Comparison of ENCODE assay signal across 1 cellular context in genomic region chr4:153345011-153345981, GRCh38.
TF ChIP-seq lines count a peak whose summit lies in the region.

No MANE protein-coding gene starts in this region.

TF ChIP-seq in GM12878, 131 proteins besides CTCF, POLR2A, EP300 and RAD21:
- TF ChIP-seq, protein P1, sequence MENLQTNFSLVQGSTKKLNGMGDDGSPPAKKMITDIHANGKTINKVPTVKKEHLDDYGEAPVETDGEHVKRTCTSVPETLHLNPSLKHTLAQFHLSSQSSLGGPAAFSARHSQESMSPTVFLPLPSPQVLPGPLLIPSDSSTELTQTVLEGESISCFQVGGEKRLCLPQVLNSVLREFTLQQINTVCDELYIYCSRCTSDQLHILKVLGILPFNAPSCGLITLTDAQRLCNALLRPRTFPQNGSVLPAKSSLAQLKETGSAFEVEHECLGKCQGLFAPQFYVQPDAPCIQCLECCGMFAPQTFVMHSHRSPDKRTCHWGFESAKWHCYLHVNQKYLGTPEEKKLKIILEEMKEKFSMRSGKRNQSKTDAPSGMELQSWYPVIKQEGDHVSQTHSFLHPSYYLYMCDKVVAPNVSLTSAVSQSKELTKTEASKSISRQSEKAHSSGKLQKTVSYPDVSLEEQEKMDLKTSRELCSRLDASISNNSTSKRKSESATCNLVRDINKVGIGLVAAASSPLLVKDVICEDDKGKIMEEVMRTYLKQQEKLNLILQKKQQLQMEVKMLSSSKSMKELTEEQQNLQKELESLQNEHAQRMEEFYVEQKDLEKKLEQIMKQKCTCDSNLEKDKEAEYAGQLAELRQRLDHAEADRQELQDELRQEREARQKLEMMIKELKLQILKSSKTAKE (IDR thresholded peaks at IDR 0.05; ENCODE audit: low read depth, poor library complexity, severe bottlenecking) = peak; percentile 25
- TF ChIP-seq NFIC (IDR thresholded peaks at IDR 0.05; ENCODE audit: low read depth, low read length) (0 out of 2 replicates have a peak, but pooled peaks have one; percentile 18), IRF3 (IDR thresholded peaks at IDR 0.05) (no peak), RUNX3 (IDR thresholded peaks at IDR 0.05; ENCODE audit: low read length) (peak; percentile 52), SIN3A (IDR thresholded peaks at IDR 0.05; ENCODE audit: low read depth, low read length) (peak; percentile 14; the same call in 1 of the 2 replicates), EZH2 (IDR thresholded peaks at IDR 0.05; ENCODE audit: borderline replicate concordance, control insufficient read depth, low read depth, low read length) (no peak), BHLHE40 (IDR thresholded peaks at IDR 0.05; ENCODE audit: borderline replicate concordance in 1 of 2, low read depth in 2 of 2, low read length in 1 of 2) (peak; percentile 8 to 60; a peak in 2 of 4 replicates), EGR1 (IDR thresholded peaks at IDR 0.05; ENCODE audit: borderline replicate concordance in 1 of 2, low read depth in 2 of 2, low read length in 2 of 2) (0 out of 3 replicates have a peak, but pooled peaks of 1 of the 2 experiments have one; percentile 2), RBBP5 (conservative IDR thresholded peaks at IDR 0.05) (no peak), FOXM1 (IDR thresholded peaks at IDR 0.05; ENCODE audit: low read depth, low read length) (0 out of 2 replicates have a peak, but pooled peaks have one; percentile 25), GABPA (IDR thresholded peaks at IDR 0.05; ENCODE audit: low read depth) (0 out of 2 replicates have a peak, but pooled peaks have one; percentile 9), CBX5 (IDR thresholded peaks at IDR 0.05; ENCODE audit: low read depth) (peak; percentile 50; the same call in 1 of the 2 replicates), TAF1 (IDR thresholded peaks at IDR 0.05; ENCODE audit: borderline replicate concordance, low read depth, low read length) (0 out of 2 replicates have a peak, but pooled peaks have one; percentile 17), MXI1 (IDR thresholded peaks at IDR 0.05; ENCODE audit: low read depth, low read length) (0 out of 2 replicates have a peak, but pooled peaks have one; percentile 33), ZSCAN29 (IDR thresholded peaks at IDR 0.05) (0 out of 2 replicates have a peak, but pooled peaks have one; percentile 70)
- TF ChIP-seq, protein P2, sequence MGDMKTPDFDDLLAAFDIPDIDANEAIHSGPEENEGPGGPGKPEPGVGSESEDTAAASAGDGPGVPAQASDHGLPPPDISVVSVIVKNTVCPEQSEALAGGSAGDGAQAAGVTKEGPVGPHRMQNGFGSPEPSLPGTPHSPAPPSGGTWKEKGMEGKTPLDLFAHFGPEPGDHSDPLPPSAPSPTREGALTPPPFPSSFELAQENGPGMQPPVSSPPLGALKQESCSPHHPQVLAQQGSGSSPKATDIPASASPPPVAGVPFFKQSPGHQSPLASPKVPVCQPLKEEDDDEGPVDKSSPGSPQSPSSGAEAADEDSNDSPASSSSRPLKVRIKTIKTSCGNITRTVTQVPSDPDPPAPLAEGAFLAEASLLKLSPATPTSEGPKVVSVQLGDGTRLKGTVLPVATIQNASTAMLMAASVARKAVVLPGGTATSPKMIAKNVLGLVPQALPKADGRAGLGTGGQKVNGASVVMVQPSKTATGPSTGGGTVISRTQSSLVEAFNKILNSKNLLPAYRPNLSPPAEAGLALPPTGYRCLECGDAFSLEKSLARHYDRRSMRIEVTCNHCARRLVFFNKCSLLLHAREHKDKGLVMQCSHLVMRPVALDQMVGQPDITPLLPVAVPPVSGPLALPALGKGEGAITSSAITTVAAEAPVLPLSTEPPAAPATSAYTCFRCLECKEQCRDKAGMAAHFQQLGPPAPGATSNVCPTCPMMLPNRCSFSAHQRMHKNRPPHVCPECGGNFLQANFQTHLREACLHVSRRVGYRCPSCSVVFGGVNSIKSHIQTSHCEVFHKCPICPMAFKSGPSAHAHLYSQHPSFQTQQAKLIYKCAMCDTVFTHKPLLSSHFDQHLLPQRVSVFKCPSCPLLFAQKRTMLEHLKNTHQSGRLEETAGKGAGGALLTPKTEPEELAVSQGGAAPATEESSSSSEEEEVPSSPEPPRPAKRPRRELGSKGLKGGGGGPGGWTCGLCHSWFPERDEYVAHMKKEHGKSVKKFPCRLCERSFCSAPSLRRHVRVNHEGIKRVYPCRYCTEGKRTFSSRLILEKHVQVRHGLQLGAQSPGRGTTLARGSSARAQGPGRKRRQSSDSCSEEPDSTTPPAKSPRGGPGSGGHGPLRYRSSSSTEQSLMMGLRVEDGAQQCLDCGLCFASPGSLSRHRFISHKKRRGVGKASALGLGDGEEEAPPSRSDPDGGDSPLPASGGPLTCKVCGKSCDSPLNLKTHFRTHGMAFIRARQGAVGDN (IDR thresholded peaks at IDR 0.05) = no peak
